In the genomic region with DNA sequence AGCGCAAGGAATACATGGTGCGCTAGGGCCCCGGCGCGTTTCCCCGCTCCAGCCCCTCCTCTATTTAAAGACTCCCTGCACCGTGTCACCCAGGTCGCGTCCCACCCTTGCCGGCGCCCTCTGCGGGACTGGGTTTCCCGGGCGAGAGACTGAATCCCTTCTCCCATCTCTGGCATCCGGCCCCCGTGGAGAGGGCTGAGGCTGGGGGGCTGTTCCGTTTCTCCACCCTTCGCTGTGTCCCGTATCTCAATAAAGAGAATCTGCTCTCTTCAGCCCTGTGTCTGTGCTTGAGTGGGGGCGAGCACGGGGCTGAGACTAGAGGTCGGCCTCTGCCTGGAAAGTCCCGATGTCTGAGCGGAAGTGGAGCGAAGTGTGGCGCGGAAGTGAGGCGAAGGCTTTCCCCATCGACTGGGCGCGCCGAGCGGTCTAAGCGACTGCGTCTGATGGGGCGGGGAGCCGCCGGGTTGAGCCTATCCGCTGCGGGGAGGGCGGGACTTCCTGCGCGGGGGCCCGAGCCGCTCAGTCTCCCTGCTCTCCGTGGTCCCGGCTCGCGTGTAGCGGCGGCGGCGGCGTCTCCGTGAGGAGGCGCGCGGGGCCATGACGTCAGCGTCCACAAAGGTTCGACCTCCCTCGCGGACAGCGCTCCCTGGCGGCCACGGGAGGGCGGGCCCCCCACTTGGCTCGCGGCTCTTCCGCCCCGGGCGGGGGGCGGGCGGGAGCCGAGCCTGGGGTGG, we compare ENCODE assay signal across 1 cellular context.
TF ChIP-seq lines count a peak whose summit lies in the region.

No MANE protein-coding gene starts in this region.

TF ChIP-seq in HEK293, 187 proteins besides CTCF, POLR2A, EP300 and RAD21 (continued from another document and continues in another):
- TF ChIP-seq ZBTB11 (tag by site-specific recombination; conservative IDR thresholded peaks at IDR 0.05; ENCODE audit: low read depth), result peak; percentile 89
- TF ChIP-seq ZNF610 (tag by site-specific recombination; IDR thresholded peaks at IDR 0.05; ENCODE audit: borderline replicate concordance), result peak; percentile 92; the same call in 1 of the 2 replicates
- peak; percentile 70 for TF ChIP-seq KLF9 (tag by site-specific recombination; IDR thresholded peaks at IDR 0.05; ENCODE audit: low read depth)
- 0 out of 2 replicates have a peak, but pooled peaks have one; percentile 36 for TF ChIP-seq ZFP37 (tag by site-specific recombination; IDR thresholded peaks at IDR 0.05)
- TF ChIP-seq, protein P1, sequence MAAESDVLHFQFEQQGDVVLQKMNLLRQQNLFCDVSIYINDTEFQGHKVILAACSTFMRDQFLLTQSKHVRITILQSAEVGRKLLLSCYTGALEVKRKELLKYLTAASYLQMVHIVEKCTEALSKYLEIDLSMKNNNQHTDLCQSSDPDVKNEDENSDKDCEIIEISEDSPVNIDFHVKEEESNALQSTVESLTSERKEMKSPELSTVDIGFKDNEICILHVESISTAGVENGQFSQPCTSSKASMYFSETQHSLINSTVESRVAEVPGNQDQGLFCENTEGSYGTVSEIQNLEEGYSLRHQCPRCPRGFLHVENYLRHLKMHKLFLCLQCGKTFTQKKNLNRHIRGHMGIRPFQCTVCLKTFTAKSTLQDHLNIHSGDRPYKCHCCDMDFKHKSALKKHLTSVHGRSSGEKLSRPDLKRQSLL (tag by site-specific recombination; IDR thresholded peaks at IDR 0.05), result peak; percentile 57; the same call in 1 of the 2 replicates
- TF ChIP-seq SP3 (tag by site-specific recombination; IDR thresholded peaks at IDR 0.05), result peak; percentile 75
- TF ChIP-seq, protein P2, sequence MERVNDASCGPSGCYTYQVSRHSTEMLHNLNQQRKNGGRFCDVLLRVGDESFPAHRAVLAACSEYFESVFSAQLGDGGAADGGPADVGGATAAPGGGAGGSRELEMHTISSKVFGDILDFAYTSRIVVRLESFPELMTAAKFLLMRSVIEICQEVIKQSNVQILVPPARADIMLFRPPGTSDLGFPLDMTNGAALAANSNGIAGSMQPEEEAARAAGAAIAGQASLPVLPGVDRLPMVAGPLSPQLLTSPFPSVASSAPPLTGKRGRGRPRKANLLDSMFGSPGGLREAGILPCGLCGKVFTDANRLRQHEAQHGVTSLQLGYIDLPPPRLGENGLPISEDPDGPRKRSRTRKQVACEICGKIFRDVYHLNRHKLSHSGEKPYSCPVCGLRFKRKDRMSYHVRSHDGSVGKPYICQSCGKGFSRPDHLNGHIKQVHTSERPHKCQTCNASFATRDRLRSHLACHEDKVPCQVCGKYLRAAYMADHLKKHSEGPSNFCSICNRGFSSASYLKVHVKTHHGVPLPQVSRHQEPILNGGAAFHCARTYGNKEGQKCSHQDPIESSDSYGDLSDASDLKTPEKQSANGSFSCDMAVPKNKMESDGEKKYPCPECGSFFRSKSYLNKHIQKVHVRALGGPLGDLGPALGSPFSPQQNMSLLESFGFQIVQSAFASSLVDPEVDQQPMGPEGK (tag by site-specific recombination; IDR thresholded peaks at IDR 0.05), result peak; percentile 90
- TF ChIP-seq SP2 (tag by site-specific recombination; IDR thresholded peaks at IDR 0.05), result peak; percentile 94
- TF ChIP-seq ZIC2 (tag by site-specific recombination; IDR thresholded peaks at IDR 0.05), result peak; percentile 39; the same call in 1 of the 2 replicates
- TF ChIP-seq ZNF302 (tag by site-specific recombination; IDR thresholded peaks at IDR 0.05; ENCODE audit: low read depth), result no peak
- TF ChIP-seq, protein P3, sequence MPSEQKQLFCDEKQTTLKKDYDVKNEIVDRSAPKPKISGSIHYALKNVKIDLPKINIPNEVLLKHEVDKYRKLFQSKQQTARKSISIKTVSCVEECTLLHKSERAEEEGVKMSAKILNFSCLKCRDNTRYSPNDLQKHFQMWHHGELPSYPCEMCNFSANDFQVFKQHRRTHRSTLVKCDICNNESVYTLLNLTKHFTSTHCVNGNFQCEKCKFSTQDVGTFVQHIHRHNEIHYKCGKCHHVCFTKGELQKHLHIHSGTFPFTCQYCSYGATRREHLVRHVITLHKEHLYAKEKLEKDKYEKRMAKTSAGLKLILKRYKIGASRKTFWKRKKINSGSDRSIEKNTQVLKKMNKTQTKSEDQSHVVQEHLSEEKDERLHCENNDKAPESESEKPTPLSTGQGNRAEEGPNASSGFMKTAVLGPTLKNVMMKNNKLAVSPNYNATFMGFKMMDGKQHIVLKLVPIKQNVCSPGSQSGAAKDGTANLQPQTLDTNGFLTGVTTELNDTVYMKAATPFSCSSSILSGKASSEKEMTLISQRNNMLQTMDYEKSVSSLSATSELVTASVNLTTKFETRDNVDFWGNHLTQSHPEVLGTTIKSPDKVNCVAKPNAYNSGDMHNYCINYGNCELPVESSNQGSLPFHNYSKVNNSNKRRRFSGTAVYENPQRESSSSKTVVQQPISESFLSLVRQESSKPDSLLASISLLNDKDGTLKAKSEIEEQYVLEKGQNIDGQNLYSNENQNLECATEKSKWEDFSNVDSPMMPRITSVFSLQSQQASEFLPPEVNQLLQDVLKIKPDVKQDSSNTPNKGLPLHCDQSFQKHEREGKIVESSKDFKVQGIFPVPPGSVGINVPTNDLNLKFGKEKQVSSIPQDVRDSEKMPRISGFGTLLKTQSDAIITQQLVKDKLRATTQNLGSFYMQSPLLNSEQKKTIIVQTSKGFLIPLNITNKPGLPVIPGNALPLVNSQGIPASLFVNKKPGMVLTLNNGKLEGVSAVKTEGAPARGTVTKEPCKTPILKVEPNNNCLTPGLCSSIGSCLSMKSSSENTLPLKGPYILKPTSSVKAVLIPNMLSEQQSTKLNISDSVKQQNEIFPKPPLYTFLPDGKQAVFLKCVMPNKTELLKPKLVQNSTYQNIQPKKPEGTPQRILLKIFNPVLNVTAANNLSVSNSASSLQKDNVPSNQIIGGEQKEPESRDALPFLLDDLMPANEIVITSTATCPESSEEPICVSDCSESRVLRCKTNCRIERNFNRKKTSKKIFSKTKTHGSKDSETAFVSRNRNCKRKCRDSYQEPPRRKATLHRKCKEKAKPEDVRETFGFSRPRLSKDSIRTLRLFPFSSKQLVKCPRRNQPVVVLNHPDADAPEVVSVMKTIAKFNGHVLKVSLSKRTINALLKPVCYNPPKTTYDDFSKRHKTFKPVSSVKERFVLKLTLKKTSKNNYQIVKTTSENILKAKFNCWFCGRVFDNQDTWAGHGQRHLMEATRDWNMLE (tag by site-specific recombination; conservative IDR thresholded peaks at IDR 0.05; ENCODE audit: low read depth), result no peak; the same call in 1 of the 2 replicates
- no peak; the same call in 1 of the 2 replicates for TF ChIP-seq KLF17 (tag by site-specific recombination; IDR thresholded peaks at IDR 0.05)
- peak; percentile 42; the same call in 1 of the 2 replicates for TF ChIP-seq KLF1 (tag by site-specific recombination; IDR thresholded peaks at IDR 0.05)
- TF ChIP-seq, protein P4, sequence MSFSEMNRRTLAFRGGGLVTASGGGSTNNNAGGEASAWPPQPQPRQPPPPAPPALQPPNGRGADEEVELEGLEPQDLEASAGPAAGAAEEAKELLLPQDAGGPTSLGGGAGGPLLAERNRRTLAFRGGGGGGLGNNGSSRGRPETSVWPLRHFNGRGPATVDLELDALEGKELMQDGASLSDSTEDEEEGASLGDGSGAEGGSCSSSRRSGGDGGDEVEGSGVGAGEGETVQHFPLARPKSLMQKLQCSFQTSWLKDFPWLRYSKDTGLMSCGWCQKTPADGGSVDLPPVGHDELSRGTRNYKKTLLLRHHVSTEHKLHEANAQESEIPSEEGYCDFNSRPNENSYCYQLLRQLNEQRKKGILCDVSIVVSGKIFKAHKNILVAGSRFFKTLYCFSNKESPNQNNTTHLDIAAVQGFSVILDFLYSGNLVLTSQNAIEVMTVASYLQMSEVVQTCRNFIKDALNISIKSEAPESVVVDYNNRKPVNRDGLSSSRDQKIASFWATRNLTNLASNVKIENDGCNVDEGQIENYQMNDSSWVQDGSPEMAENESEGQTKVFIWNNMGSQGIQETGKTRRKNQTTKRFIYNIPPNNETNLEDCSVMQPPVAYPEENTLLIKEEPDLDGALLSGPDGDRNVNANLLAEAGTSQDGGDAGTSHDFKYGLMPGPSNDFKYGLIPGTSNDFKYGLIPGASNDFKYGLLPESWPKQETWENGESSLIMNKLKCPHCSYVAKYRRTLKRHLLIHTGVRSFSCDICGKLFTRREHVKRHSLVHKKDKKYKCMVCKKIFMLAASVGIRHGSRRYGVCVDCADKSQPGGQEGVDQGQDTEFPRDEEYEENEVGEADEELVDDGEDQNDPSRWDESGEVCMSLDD (tag by site-specific recombination; IDR thresholded peaks at IDR 0.05), result peak; percentile 60; the same call in 1 of the 2 replicates
- TF ChIP-seq ZNF341 (tag by site-specific recombination; IDR thresholded peaks at IDR 0.05; ENCODE audit: low read depth), result peak; percentile 93
- no peak for TF ChIP-seq ZNF433 (tag by site-specific recombination; IDR thresholded peaks at IDR 0.05; ENCODE audit: low read depth)
- peak; percentile 72; the same call in 1 of the 2 replicates for TF ChIP-seq SP7 (tag by site-specific recombination; IDR thresholded peaks at IDR 0.05)
- 0 out of 2 replicates have a peak, but pooled peaks have one; percentile 50 for TF ChIP-seq ZFP69B (tag by site-specific recombination; IDR thresholded peaks at IDR 0.05)
- no peak for TF ChIP-seq ZNF221 (tag by site-specific recombination; IDR thresholded peaks at IDR 0.05; ENCODE audit: borderline replicate concordance)
- no peak for TF ChIP-seq ZNF664 (tag by site-specific recombination; IDR thresholded peaks at IDR 0.05)
- TF ChIP-seq, protein P5, sequence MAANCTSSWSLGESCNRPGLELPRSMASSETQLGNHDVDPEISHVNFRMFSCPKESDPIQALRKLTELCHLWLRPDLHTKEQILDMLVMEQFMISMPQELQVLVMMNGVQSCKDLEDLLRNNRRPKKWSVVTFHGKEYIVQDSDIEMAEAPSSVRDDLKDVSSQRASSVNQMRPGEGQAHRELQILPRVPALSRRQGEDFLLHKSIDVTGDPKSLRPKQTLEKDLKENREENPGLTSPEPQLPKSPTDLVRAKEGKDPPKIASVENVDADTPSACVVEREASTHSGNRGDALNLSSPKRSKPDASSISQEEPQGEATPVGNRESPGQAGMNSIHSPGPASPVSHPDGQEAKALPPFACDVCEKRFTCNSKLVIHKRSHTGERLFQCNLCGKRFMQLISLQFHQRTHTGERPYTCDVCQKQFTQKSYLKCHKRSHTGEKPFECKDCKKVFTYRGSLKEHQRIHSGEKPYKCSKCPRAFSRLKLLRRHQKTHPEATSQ (tag by site-specific recombination; IDR thresholded peaks at IDR 0.05), result peak; percentile 77; the same call in 1 of the 2 replicates
- TF ChIP-seq ZNF391 (tag by site-specific recombination; IDR thresholded peaks at IDR 0.05; ENCODE audit: borderline replicate concordance, low read depth), result 0 out of 2 replicates have a peak, but pooled peaks have one; percentile 6
- TF ChIP-seq GLIS1 (tag by site-specific recombination; IDR thresholded peaks at IDR 0.05), result peak; percentile 91
- TF ChIP-seq, protein P6, sequence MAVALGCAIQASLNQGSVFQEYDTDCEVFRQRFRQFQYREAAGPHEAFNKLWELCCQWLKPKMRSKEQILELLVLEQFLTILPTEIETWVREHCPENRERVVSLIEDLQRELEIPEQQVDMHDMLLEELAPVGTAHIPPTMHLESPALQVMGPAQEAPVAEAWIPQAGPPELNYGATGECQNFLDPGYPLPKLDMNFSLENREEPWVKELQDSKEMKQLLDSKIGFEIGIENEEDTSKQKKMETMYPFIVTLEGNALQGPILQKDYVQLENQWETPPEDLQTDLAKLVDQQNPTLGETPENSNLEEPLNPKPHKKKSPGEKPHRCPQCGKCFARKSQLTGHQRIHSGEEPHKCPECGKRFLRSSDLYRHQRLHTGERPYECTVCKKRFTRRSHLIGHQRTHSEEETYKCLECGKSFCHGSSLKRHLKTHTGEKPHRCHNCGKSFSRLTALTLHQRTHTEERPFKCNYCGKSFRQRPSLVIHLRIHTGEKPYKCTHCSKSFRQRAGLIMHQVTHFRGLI (tag by site-specific recombination; IDR thresholded peaks at IDR 0.05), result no peak
- peak; percentile 83; the same call in 1 of the 2 replicates for TF ChIP-seq KLF8 (tag by site-specific recombination; IDR thresholded peaks at IDR 0.05)
- peak; percentile 34; the same call in 1 of the 2 replicates for TF ChIP-seq MZF1 (tag by site-specific recombination; IDR thresholded peaks at IDR 0.05; ENCODE audit: borderline replicate concordance)
- TF ChIP-seq, protein P7, sequence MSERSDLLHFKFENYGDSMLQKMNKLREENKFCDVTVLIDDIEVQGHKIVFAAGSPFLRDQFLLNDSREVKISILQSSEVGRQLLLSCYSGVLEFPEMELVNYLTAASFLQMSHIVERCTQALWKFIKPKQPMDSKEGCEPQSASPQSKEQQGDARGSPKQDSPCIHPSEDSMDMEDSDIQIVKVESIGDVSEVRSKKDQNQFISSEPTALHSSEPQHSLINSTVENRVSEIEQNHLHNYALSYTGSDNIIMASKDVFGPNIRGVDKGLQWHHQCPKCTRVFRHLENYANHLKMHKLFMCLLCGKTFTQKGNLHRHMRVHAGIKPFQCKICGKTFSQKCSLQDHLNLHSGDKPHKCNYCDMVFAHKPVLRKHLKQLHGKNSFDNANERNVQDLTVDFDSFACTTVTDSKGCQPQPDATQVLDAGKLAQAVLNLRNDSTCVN (tag by site-specific recombination; optimal IDR thresholded peaks at IDR 0.05), result peak; percentile 97
- peak; percentile 90 for TF ChIP-seq ZBTB20 (tag by site-specific recombination; IDR thresholded peaks at IDR 0.05)
